In genomic region chr7:41879113-41879385, GRCh38 we compare ENCODE assay signal across 28 cellular contexts.
DNase-seq lines count a peak whose midpoint lies in the region; ATAC-seq, FAIRE-seq and TF ChIP-seq lines count a peak whose summit lies in the region.
"Had no signal": no experiment of that assay in that cellular context is flagged by ENCODE, and none has a peak within 500 bp of the region (broad histone marks: within the 10 kb centered on the region; RNA-seq: fewer than 3 reads in every experiment).

No MANE protein-coding gene starts in this region.

- ATAC-seq in naive B cell (ENCODE audit: low read depth in 2 of 2) (no peak), HepG2 (no peak)
- ATAC-seq: foreskin keratinocyte; stimulated activated naive CD8-positive, alpha-beta T cell treated with anti-CD3 and anti-CD28 coated beads, Interleukin-15, amount 100 ng/mL, for 72 hours had no signal

- no peak overlapping the region for H3K4me2 ChIP-seq in HepG2 (ENCODE audit: low read depth, low read length)

- WGBS in HepG2 (ENCODE audit: low lambda C conversion rate): 50% methylated on average over 2 of the region's 2 CpGs

- H3K4me3 ChIP-seq in bronchial epithelial cell (ENCODE audit: low read depth, low read length): no peak overlapping the region
- no peak overlapping the region for H3K4me3 ChIP-seq in HepG2 (replicated peaks in 1 of 3; ENCODE audit: insufficient read depth in 1 of 3, low read depth in 2 of 3, low read length in 3 of 3)
- H3K4me3 ChIP-seq: left ventricle myocardium inferior, spleen, tibial artery had no signal

- H3K9ac ChIP-seq in HepG2 (ENCODE audit: insufficient read depth, low read depth, low read length): no peak overlapping the region

- H4K20me1 ChIP-seq in HepG2 (ENCODE audit: insufficient read depth, low read length): no peaks in the 10 kb centered on the region

- H3K27me3 Mint-ChIP-seq in naive B cell: no peaks in the 10 kb centered on the region
- H3K27me3 Mint-ChIP-seq: stimulated activated naive CD8-positive, alpha-beta T cell treated with anti-CD3 and anti-CD28 coated beads, Interleukin-15, amount 100 ng/mL, for 72 hours had no signal

- no peak for TF ChIP-seq POLR2A in HepG2 (IDR thresholded peaks at IDR 0.05; ENCODE audit: insufficient read depth in 1 of 2, low read depth in 2 of 2, low read length in 2 of 2)

- H2AFZ ChIP-seq in HepG2 (ENCODE audit: low read length): no peak overlapping the region

- peaks cover 35 to 82% (median 67%) of the 10 kb centered on the region in 3 donors for H3K4me1 Mint-ChIP-seq in naive B cell

- TF ChIP-seq RAD21 in HepG2 (CRISPR knock-in tag; IDR thresholded peaks at IDR 0.05): no peak

- H3K27me3 ChIP-seq in bronchial epithelial cell (ENCODE audit: control insufficient read depth, insufficient read depth, low read length): peaks cover 7% of the 10 kb centered on the region
- H3K27me3 ChIP-seq in HepG2 (ENCODE audit: control insufficient read depth in 1 of 2, insufficient read depth in 2 of 2, low read length in 2 of 2): no peaks in the 10 kb centered on the region
- H3K27me3 ChIP-seq: foreskin keratinocyte, spleen, tibial artery had no signal

- POLR2A ChIA-PET in HepG2 (lab: Yijun Ruan, JAX): no interaction called here

- FAIRE-seq in bronchial epithelial cell (lab: Jason Lieb, UNC): peak; percentile 75
- FAIRE-seq in HepG2 (lab: Jason Lieb, UNC): no peak

- TF ChIP-seq CTCF in bronchial epithelial cell (IDR thresholded peaks at IDR 0.05; ENCODE audit: insufficient read depth, low read length, severe bottlenecking) (no peak), HepG2 (CRISPR knock-in tag; IDR thresholded peaks at IDR 0.05) (no peak)

- H3K4me1 ChIP-seq in HepG2 (ENCODE audit: insufficient read depth, low read length): no peaks in the 10 kb centered on the region
- H3K4me1 ChIP-seq: foreskin keratinocyte, left ventricle myocardium inferior had no signal

- no peaks in the 10 kb centered on the region for H3K79me2 ChIP-seq in HepG2 (ENCODE audit: insufficient read depth, low read length)

- BruUV-seq in HepG2 (replicated peaks; lab: Mats Ljungman, UMichigan): no TSS peak

- no peaks in the 10 kb centered on the region for H3K9me3 ChIP-seq in HepG2 (ENCODE audit: low read length)
- H3K9me3 ChIP-seq: left ventricle myocardium inferior, spleen, tibial artery had no signal

- DNase-seq in AG20443 (ENCODE audit: low spot score) (peak; percentile 41), HT1080 (ENCODE audit: low read depth) (peak; percentile 60), bronchial epithelial cell (ENCODE audit: low read depth) (no peak), naive B cell (no peak), COLO668 (lab: John Stamatoyannopoulos, UW; ENCODE audit: unreplicated experiment) (no peak), G401 (ENCODE audit: low spot score) (no peak), HepG2 (ENCODE audit: low spot score) (no peak)
- DNase-seq in stimulated activated CD4-positive, alpha-beta T cell treated with anti-CD3 and anti-CD28 coated beads, Interleukin-4, amount 100 ng/mL, for 24 hours: no peak
- DNase-seq: ACHN; activated CD4-positive, alpha-beta memory T cell treated with anti-CD3 and anti-CD28 coated beads for 36 hours; activated CD4-positive, CD25-positive, alpha-beta regulatory T cell; activated naive CD4-positive, alpha-beta T cell; amniotic stem cell; caudate nucleus; foreskin keratinocyte; GF-D8; hippocampal formation; KG1; left ventricle myocardium inferior; NCI-H69; nucleus accumbens; retina; spleen; stimulated activated CD4-positive, alpha-beta T cell treated with anti-CD3 and anti-CD28 coated beads, Interleukin-4, amount 100 ng/mL, for 1 hour; stimulated activated naive CD8-positive, alpha-beta T cell treated with anti-CD3 and anti-CD28 coated beads, Interleukin-15, amount 100 ng/mL, for 72 hours; T1000; tibial artery had no signal

- no peak for TF ChIP-seq EP300 in HepG2 (IDR thresholded peaks at IDR 0.05; ENCODE audit: low read depth in 2 of 2, low read length in 2 of 2)
- no peak for TF ChIP-seq EP300 in HepG2 (CRISPR knock-in tag; IDR thresholded peaks at IDR 0.05; ENCODE audit: borderline replicate concordance)

- no peaks in the 10 kb centered on the region for H3K36me3 Mint-ChIP-seq in naive B cell

- peak overlapping the region in 1 of 8 donors; percentile 57 for H3K4me3 Mint-ChIP-seq in naive B cell
- H3K4me3 Mint-ChIP-seq: activated CD4-positive, alpha-beta memory T cell treated with anti-CD3 and anti-CD28 coated beads for 36 hours; CD14-positive monocyte; stimulated activated naive CD8-positive, alpha-beta T cell treated with anti-CD3 and anti-CD28 coated beads, Interleukin-15, amount 100 ng/mL, for 72 hours had no signal

- peak overlapping the region in 5 of 6 donors; percentile 57 to 100 (median 99) for H3K27ac Mint-ChIP-seq in naive B cell
- H3K27ac Mint-ChIP-seq: activated CD4-positive, alpha-beta memory T cell treated with anti-CD3 and anti-CD28 coated beads for 36 hours; stimulated activated naive CD8-positive, alpha-beta T cell treated with anti-CD3 and anti-CD28 coated beads, Interleukin-15, amount 100 ng/mL, for 72 hours had no signal

- CTCF ChIA-PET in HepG2 (lab: Yijun Ruan, JAX; ENCODE audit: low intra/inter-chr PET ratio, low total read pairs): no interaction called here

- intact Hi-C loops in HepG2 (cut with micrococcal nuclease; ENCODE audit: unreplicated experiment): no loop called here

- H3K36me3 ChIP-seq in bronchial epithelial cell (ENCODE audit: control insufficient read depth, insufficient read depth, low read length): no peaks in the 10 kb centered on the region
- no peaks in the 10 kb centered on the region for H3K36me3 ChIP-seq in HepG2 (replicated peaks in 1 of 2; ENCODE audit: control insufficient read depth in 1 of 2, insufficient read depth in 2 of 2, low read length in 2 of 2)
- H3K36me3 ChIP-seq: left ventricle myocardium inferior, spleen, tibial artery had no signal

- in situ Hi-C loops in G401 (cut with HindIII; ENCODE audit: low sequenced_read_pairs): no loop called here
- in situ Hi-C loops in HepG2 (cut with HindIII; ENCODE audit: extremely low pct_ligation_motif_present, low pct_unique_long_range_greater_than_20kb): no loop called here

- peaks cover 0 to 6% (median 0%) of the 10 kb centered on the region in 7 donors for H3K9me3 Mint-ChIP-seq in naive B cell
- H3K9me3 Mint-ChIP-seq: CD14-positive monocyte had no signal

- H3K27ac ChIP-seq in HepG2 (ENCODE audit: extremely low read length, insufficient read depth, low read length): no peak overlapping the region
- H3K27ac ChIP-seq: foreskin keratinocyte, left ventricle myocardium inferior, spleen, tibial artery had no signal

TF ChIP-seq in HepG2, 621 proteins besides CTCF, POLR2A, EP300 and RAD21 (continues in another document):
- TF ChIP-seq RXRA (CRISPR knock-in tag; IDR thresholded peaks at IDR 0.05): no peak
- TF ChIP-seq, protein P1, sequence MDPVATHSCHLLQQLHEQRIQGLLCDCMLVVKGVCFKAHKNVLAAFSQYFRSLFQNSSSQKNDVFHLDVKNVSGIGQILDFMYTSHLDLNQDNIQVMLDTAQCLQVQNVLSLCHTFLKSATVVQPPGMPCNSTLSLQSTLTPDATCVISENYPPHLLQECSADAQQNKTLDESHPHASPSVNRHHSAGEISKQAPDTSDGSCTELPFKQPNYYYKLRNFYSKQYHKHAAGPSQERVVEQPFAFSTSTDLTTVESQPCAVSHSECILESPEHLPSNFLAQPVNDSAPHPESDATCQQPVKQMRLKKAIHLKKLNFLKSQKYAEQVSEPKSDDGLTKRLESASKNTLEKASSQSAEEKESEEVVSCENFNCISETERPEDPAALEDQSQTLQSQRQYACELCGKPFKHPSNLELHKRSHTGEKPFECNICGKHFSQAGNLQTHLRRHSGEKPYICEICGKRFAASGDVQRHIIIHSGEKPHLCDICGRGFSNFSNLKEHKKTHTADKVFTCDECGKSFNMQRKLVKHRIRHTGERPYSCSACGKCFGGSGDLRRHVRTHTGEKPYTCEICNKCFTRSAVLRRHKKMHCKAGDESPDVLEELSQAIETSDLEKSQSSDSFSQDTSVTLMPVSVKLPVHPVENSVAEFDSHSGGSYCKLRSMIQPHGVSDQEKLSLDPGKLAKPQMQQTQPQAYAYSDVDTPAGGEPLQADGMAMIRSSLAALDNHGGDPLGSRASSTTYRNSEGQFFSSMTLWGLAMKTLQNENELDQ (CRISPR knock-in tag; IDR thresholded peaks at IDR 0.05; ENCODE audit: borderline replicate concordance): no peak
- TF ChIP-seq ZNF44 (CRISPR knock-in tag; IDR thresholded peaks at IDR 0.05): no peak
- TF ChIP-seq, protein P2, sequence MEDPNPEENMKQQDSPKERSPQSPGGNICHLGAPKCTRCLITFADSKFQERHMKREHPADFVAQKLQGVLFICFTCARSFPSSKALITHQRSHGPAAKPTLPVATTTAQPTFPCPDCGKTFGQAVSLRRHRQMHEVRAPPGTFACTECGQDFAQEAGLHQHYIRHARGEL (CRISPR knock-in tag; IDR thresholded peaks at IDR 0.05): no peak
- TF ChIP-seq, protein P3, sequence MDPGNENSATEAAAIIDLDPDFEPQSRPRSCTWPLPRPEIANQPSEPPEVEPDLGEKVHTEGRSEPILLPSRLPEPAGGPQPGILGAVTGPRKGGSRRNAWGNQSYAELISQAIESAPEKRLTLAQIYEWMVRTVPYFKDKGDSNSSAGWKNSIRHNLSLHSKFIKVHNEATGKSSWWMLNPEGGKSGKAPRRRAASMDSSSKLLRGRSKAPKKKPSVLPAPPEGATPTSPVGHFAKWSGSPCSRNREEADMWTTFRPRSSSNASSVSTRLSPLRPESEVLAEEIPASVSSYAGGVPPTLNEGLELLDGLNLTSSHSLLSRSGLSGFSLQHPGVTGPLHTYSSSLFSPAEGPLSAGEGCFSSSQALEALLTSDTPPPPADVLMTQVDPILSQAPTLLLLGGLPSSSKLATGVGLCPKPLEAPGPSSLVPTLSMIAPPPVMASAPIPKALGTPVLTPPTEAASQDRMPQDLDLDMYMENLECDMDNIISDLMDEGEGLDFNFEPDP (CRISPR knock-in tag; conservative IDR thresholded peaks at IDR 0.05): no peak
- no peak for TF ChIP-seq ZNF660 (CRISPR knock-in tag; IDR thresholded peaks at IDR 0.05; ENCODE audit: borderline replicate concordance, low read depth)
- no peak for TF ChIP-seq ZNF530 (CRISPR knock-in tag; IDR thresholded peaks at IDR 0.05; ENCODE audit: low read depth)
- no peak for TF ChIP-seq ZNF878 (CRISPR knock-in tag; IDR thresholded peaks at IDR 0.05)
- TF ChIP-seq CBX1 (IDR thresholded peaks at IDR 0.05; ENCODE audit: low read depth): no peak
- no peak for TF ChIP-seq FOXA3 (CRISPR knock-in tag; IDR thresholded peaks at IDR 0.05)
- no peak for TF ChIP-seq JDP2 (CRISPR knock-in tag; IDR thresholded peaks at IDR 0.05; ENCODE audit: borderline replicate concordance)
- no peak for TF ChIP-seq ZNF879 (CRISPR knock-in tag; IDR thresholded peaks at IDR 0.05)
- no peak for TF ChIP-seq ZNF670 (CRISPR knock-in tag; IDR thresholded peaks at IDR 0.05; ENCODE audit: borderline replicate concordance)
- no peak for TF ChIP-seq ZNF746 (CRISPR knock-in tag; IDR thresholded peaks at IDR 0.05)
- no peak for TF ChIP-seq RBAK (CRISPR knock-in tag; IDR thresholded peaks at IDR 0.05)
- no peak for TF ChIP-seq HMG20A (CRISPR knock-in tag; IDR thresholded peaks at IDR 0.05; ENCODE audit: borderline replicate concordance)
- no peak for TF ChIP-seq ZNF615 (CRISPR knock-in tag; IDR thresholded peaks at IDR 0.05; ENCODE audit: borderline replicate concordance)
- no peak for TF ChIP-seq POLR2AphosphoS5 (IDR thresholded peaks at IDR 0.05; ENCODE audit: low read depth, low read length)

Comparison
In these comparisons a context has a peak if more than half of its experiments do, and no peak if none do; other contexts are left out.
1. DNase-seq: peak in AG20443 (single experiment) and HT1080 (single experiment); none in bronchial epithelial cell (single experiment), naive B cell (single experiment), COLO668 (single experiment), stimulated activated CD4-positive, alpha-beta T cell treated with anti-CD3 and anti-CD28 coated beads, Interleukin-4, amount 100 ng/mL, for 24 hours (single experiment), G401 (single experiment) and HepG2 (single experiment).